In the genomic region with DNA sequence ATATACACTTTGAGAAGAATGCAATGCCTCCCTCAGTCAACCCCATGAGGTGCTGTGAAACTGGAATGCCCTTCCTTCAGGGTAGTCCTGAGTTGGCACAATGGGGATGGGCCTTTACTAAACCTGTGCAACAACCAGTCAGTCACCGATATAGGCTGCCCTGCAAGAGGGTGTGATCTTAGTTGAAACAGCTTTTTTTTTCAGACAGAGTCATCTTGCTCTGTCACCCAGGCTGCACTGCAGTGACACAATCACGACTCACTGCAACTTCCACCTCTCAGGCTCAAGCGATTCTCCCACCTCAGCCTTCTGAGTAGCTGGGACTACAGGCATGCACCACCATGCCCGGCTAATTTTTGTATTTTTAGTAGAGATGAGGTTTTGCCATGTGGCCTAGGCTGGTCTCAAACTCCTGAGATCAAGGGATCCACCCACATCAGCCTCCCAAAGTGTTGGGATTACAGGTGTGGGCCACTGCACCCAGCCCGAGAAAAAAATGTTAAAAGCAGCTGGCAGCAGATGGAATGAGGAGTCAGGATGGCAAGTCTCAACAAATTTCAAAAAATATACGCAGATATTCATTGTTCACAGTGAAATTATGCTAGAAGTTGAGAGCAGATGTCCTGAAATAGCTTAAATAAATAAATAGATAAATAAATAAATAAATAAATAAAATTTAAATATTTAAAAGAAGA, we compare ENCODE assay signal across 11 cellular contexts. TPM values are rescaled to one million over a fixed set of nuclear protein-coding genes. Genes with fewer than 3 reads are reported as not detected.
DNase-seq lines count a peak whose midpoint lies in the region; ATAC-seq and TF ChIP-seq lines count a peak whose summit lies in the region.
"Had no signal": no experiment of that assay in that cellular context is flagged by ENCODE, and none has a peak within 500 bp of the region (broad histone marks: within the 10 kb centered on the region; RNA-seq: fewer than 3 reads in every experiment).

No MANE protein-coding gene starts in this region.

- ATAC-seq in left lung = peak; percentile 41

- no peaks in the 10 kb centered on the region for H3K9me3 ChIP-seq in left lung
- no peaks in the 10 kb centered on the region for H3K9me3 ChIP-seq in ovary

- TF ChIP-seq EP300 in ovary (IDR thresholded peaks at IDR 0.05) = no peak

- H3K27ac ChIP-seq in left lung (no peak overlapping the region), ovary (no peak overlapping the region)
- H3K27ac ChIP-seq: cardiac muscle cell had no signal

- 92 to 95% (median 92%) methylated on average over 6 of the region's 6 CpGs for WGBS in ovary, 3 donors

- no peak for TF ChIP-seq POLR2A in ovary (IDR thresholded peaks at IDR 0.05)

- no peak for TF ChIP-seq CTCF in left lung (IDR thresholded peaks at IDR 0.05)
- TF ChIP-seq CTCF in ovary (IDR thresholded peaks at IDR 0.05) = no peak

- in situ Hi-C loops in ACHN (cut with HindIII; ENCODE audit: low pct_ligation_motif_present, low pct_unique_long_range_greater_than_20kb, low sequenced_read_pairs) = no loop called here

- H3K27me3 ChIP-seq in left lung (no peaks in the 10 kb centered on the region), ovary (no peaks in the 10 kb centered on the region)
- H3K27me3 ChIP-seq: cardiac muscle cell had no signal

- DNase-seq in ACHN = peak; percentile 67
- DNase-seq in HS-27A (ENCODE audit: low read depth) = peak; percentile 45
- peak; percentile 51 to 65 for DNase-seq in activated CD4-positive, alpha-beta T cell treated with anti-CD3 and anti-CD28 coated beads, Interleukin-2, amount 50 U/mL, for 48 hours
- no peak for DNase-seq in left lung
- DNase-seq in hepatic stellate cell (ENCODE audit: low spot score) = no peak
- no peak for DNase-seq in ovary
- no peak for DNase-seq in NCI-H2196 (lab: John Stamatoyannopoulos, UW; ENCODE audit: unreplicated experiment)
- DNase-seq in ecto neural progenitor cell (ENCODE audit: low spot score) = no peak
- DNase-seq: kidney had no signal

- intact Hi-C loops in left lung (cut with DNase I) (no loop called here), ovary (cut with DNase I) (no loop called here)

- H3K4me1 ChIP-seq in left lung = peaks cover 0 to 14% of the 10 kb centered on the region in 2 donors
- H3K4me1 ChIP-seq in ovary (ENCODE audit: insufficient read depth) = no peaks in the 10 kb centered on the region

- H3K36me3 ChIP-seq in left lung = no peaks in the 10 kb centered on the region
- H3K36me3 ChIP-seq in ovary = no peaks in the 10 kb centered on the region
- H3K36me3 ChIP-seq: cardiac muscle cell had no signal

- no peak overlapping the region for H3K4me3 ChIP-seq in left lung
- H3K4me3 ChIP-seq in ovary = no peak overlapping the region
- H3K4me3 ChIP-seq: cardiac muscle cell, skin epidermis had no signal

RNA-seq across cellular contexts. Expression of gene MYO5A, which starts 31.8 kb away (rescaled TPM):
- total RNA-seq in left lung = 10 to 100 TPM; 21.8 to 33.4 TPM
- 10 to 100 TPM; 10.6 to 26.5 (median 15.9) TPM for total RNA-seq in ovary
- polyA plus RNA-seq in ovary = 1 to 10 TPM; 3.8 to 9.5 TPM

Comparison
In these comparisons a context has a peak if more than half of its experiments do, and no peak if none do; other contexts are left out.
1. DNase-seq: peak in ACHN (single experiment), HS-27A (single experiment) and activated CD4-positive, alpha-beta T cell treated with anti-CD3 and anti-CD28 coated beads, Interleukin-2, amount 50 U/mL, for 48 hours (2 of 2); none in left lung (0 of 2), hepatic stellate cell (single experiment), ovary (0 of 5), NCI-H2196 (single experiment) and ecto neural progenitor cell (single experiment).